ENCODE assay signal across 29 cellular contexts in genomic region chr18:44830551-44830950, GRCh38.
A peak's percentile ranks its signal among the peaks of the same experiment; 100 is the strongest.
DNase-seq lines count a peak whose midpoint lies in the region; ATAC-seq, FAIRE-seq and TF ChIP-seq lines count a peak whose summit lies in the region.
"Had no signal": no experiment of that assay in that cellular context is flagged by ENCODE, and none has a peak within 500 bp of the region (broad histone marks: within the 10 kb centered on the region; RNA-seq: fewer than 3 reads in every experiment).

No MANE protein-coding gene starts in this region.

- H3K4me1 Mint-ChIP-seq in mesothelial cell of epicardium = peaks cover 56% of the 10 kb centered on the region

- H3K27me3 ChIP-seq in adipocyte (replicated peaks; ENCODE audit: control insufficient read depth, insufficient read depth, low read length) = no peaks in the 10 kb centered on the region
- H3K27me3 ChIP-seq in stomach smooth muscle (ENCODE audit: control insufficient read depth in 1 of 2, insufficient read depth in 2 of 2, low read length in 2 of 2) = no peaks in the 10 kb centered on the region
- H3K27me3 ChIP-seq: right lobe of liver had no signal

- H3K27me3 Mint-ChIP-seq in mesothelial cell of epicardium (ENCODE audit: low read depth) = peaks cover 2% of the 10 kb centered on the region
- H3K27me3 Mint-ChIP-seq: stimulated activated naive B cell treated with anti-CD40 and anti-IgM and Interleukin-4, amounts not matched to agents 10 μg/mL and 1 μg/mL and 100 μg/mL, for 72 hours had no signal

- TF ChIP-seq CTCF in mesothelial cell of epicardium (IDR thresholded peaks at IDR 0.05; ENCODE audit: unreplicated experiment) = no peak

- H3K27ac ChIP-seq in stomach smooth muscle (ENCODE audit: low read length) = peak overlapping the region; percentile 8
- H3K27ac ChIP-seq: parathyroid adenoma, right lobe of liver, RWPE1, SK-N-MC had no signal

- no peaks in the 10 kb centered on the region for H3K36me3 Mint-ChIP-seq in mesothelial cell of epicardium
- H3K36me3 Mint-ChIP-seq: activated naive CD8-positive, alpha-beta T cell had no signal

- FAIRE-seq in HTR-8/SVneo (lab: Jason Lieb, UNC) = no peak
- FAIRE-seq: astrocyte, endometrium, urothelium cell line had no signal

- no peak overlapping the region for H3K9ac ChIP-seq in adipocyte (ENCODE audit: low read length)
- H3K9ac ChIP-seq in stomach smooth muscle (ENCODE audit: low read length in 2 of 2) = no peak overlapping the region
- H3K9ac ChIP-seq: parathyroid adenoma had no signal

- H3K27ac Mint-ChIP-seq in mesothelial cell of epicardium = peak overlapping the region; percentile 17
- H3K27ac Mint-ChIP-seq: activated CD8-positive, alpha-beta T cell treated with anti-CD3 and anti-CD28 coated beads, Interleukin-2, amount 10 ng/mL, durations not matched to agents 7 days and 5 days; activated naive CD8-positive, alpha-beta T cell; HFFc6; stimulated activated naive B cell treated with anti-CD40 and anti-IgM and Interleukin-4, amounts not matched to agents 10 μg/mL and 1 μg/mL and 100 μg/mL, for 72 hours had no signal

- ATAC-seq in GM21526 (IDR thresholded peaks at IDR 0.05; ENCODE audit: low FRiP score, unreplicated experiment) = no peak
- ATAC-seq in HG02623 (IDR thresholded peaks at IDR 0.05; ENCODE audit: unreplicated experiment) = no peak
- ATAC-seq: activated CD8-positive, alpha-beta T cell treated with anti-CD3 and anti-CD28 coated beads, Interleukin-2, amount 10 ng/mL, durations not matched to agents 7 days and 5 days; left lobe of liver; right lobe of liver; stimulated activated naive B cell treated with anti-CD40 and anti-IgM and Interleukin-4, amounts not matched to agents 10 μg/mL and 1 μg/mL and 100 μg/mL, for 72 hours had no signal

- peak; percentile 46 for DNase-seq in HT1080 (ENCODE audit: low read depth)
- peak; percentile 19 for DNase-seq in adipocyte (ENCODE audit: low read depth)
- DNase-seq in mesothelial cell of epicardium (ENCODE audit: low spot score in 2 of 2, unreplicated experiment in 2 of 2) = no peak
- no peak for DNase-seq in activated gamma-delta T cell (lab: John Stamatoyannopoulos, UW)
- no peak for DNase-seq in HTR-8/SVneo (ENCODE audit: insufficient read length, low spot score)
- DNase-seq: activated CD8-positive, alpha-beta T cell treated with anti-CD3 and anti-CD28 coated beads, Interleukin-2, amount 10 ng/mL, durations not matched to agents 7 days and 5 days; C1 segment of cervical spinal cord; Caco-2; caudate nucleus; dermis blood vessel endothelial cell; DND-41; HFFc6; NCI-H2081 treated with DMSO at 0.1 percent for 48 hours; NCI-H446; NCI-H774; right lobe of liver; stimulated activated CD4-positive, alpha-beta T cell treated with anti-CD3 and anti-CD28 coated beads, Interleukin-4, amount 100 ng/mL, for 24 hours; stimulated activated naive B cell treated with anti-CD40 and anti-IgM and Interleukin-4, amounts not matched to agents 10 μg/mL and 1 μg/mL and 100 μg/mL, for 72 hours had no signal

- H3K9me3 Mint-ChIP-seq in mesothelial cell of epicardium = no peaks in the 10 kb centered on the region
- H3K9me3 Mint-ChIP-seq: HFFc6 had no signal

- no peaks in the 10 kb centered on the region for H3K9me3 ChIP-seq in adipocyte (ENCODE audit: control insufficient read depth, low read length)
- H3K9me3 ChIP-seq in stomach smooth muscle (ENCODE audit: control insufficient read depth in 2 of 2, low read length in 2 of 2) = no peaks in the 10 kb centered on the region
- H3K9me3 ChIP-seq: Caco-2, right lobe of liver had no signal

- no peak overlapping the region for H3K4me3 Mint-ChIP-seq in mesothelial cell of epicardium
- H3K4me3 Mint-ChIP-seq: activated CD8-positive, alpha-beta T cell treated with anti-CD3 and anti-CD28 coated beads, Interleukin-2, amount 10 ng/mL, durations not matched to agents 7 days and 5 days; activated naive CD8-positive, alpha-beta T cell; HFFc6; stimulated activated naive B cell treated with anti-CD40 and anti-IgM and Interleukin-4, amounts not matched to agents 10 μg/mL and 1 μg/mL and 100 μg/mL, for 72 hours had no signal

- H3K4me3 ChIP-seq in adipocyte (ENCODE audit: low read length) (no peak overlapping the region), stomach smooth muscle (ENCODE audit: low read length in 2 of 2) (no peak overlapping the region)
- H3K4me3 ChIP-seq: right lobe of liver, SK-N-MC had no signal

- H3K36me3 ChIP-seq in adipocyte (ENCODE audit: control insufficient read depth, insufficient read depth, low read length, severe bottlenecking) (no peaks in the 10 kb centered on the region), stomach smooth muscle (ENCODE audit: control insufficient read depth in 2 of 2, insufficient read depth in 2 of 2, low read length in 2 of 2) (no peaks in the 10 kb centered on the region)
- H3K36me3 ChIP-seq: right lobe of liver had no signal

- H3K4me1 ChIP-seq in adipocyte (ENCODE audit: control insufficient read depth, insufficient read depth, low read length) (peaks cover 18% of the 10 kb centered on the region), stomach smooth muscle (ENCODE audit: control insufficient read depth, insufficient read depth, low read length) (peaks cover 23% of the 10 kb centered on the region)
- H3K4me1 ChIP-seq: Caco-2 had no signal

Comparison
In these comparisons a context has a peak if more than half of its experiments do, and no peak if none do; other contexts are left out.
1. DNase-seq: peak in HT1080 (single experiment) and adipocyte (single experiment); none in mesothelial cell of epicardium (0 of 2), activated gamma-delta T cell (single experiment) and HTR-8/SVneo (single experiment).